1 cellular context compared by ENCODE assay signal in the genomic region with DNA sequence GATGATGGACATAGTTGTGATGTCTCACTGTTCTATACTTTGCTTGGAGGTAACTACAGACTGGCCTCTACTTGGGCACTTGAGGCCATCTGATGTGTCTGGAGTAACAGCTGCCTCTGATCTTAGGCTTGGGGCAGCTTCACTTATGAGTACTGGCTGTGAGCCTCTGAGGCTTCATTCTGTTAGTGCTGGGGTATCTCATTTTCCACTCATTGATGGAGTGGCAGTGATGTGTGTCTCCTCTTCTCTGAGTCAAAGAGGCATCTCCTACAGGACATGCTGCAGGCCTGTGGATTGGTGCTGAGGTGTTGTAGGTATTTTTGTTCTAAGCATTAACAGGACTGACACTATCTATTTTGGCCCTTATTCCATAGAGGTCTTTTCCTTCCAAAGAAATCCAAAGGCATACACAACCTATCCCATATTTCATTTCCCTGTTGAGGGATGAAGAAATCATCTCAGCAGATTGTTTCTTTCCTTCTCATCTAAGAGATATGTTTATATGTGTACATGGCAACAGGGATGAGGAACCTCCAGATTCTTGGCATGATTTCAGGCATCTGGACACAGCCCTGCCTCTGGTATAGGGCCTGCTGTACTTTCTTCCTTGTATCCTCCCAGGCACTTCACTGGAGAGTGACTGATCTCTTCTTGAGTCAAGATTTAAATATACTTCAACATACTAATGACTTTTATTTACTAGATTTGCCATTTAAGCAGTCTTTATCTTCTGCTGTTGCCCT.
TF ChIP-seq lines count a peak whose summit lies in the region.

No MANE protein-coding gene starts in this region.

TF ChIP-seq in HepG2, 621 proteins besides CTCF, POLR2A, EP300 and RAD21 (continued from another document):
- TF ChIP-seq ZNF639 (CRISPR knock-in tag; conservative IDR thresholded peaks at IDR 0.05) = no peak
TF ChIP-seq in HepG2: peak in this region for 0.
